Comparison of ENCODE assay signal across 6 cellular contexts in genomic region chr6:33417127-33417902, GRCh38. TPM values are rescaled to one million over a fixed set of nuclear protein-coding genes. Genes with fewer than 3 reads are reported as not detected.
A peak's percentile ranks its signal among the peaks of the same experiment; 100 is the strongest.
DNase-seq lines count a peak whose midpoint lies in the region; ATAC-seq, FAIRE-seq and TF ChIP-seq lines count a peak whose summit lies in the region.

No MANE protein-coding gene starts in this region.

- H3K9me3 Mint-ChIP-seq in activated CD4-positive, alpha-beta T cell treated with anti-CD3 and anti-CD28 coated beads for 36 hours (ENCODE audit: low read depth) = no peaks in the 10 kb centered on the region
- no peaks in the 10 kb centered on the region for H3K9me3 Mint-ChIP-seq in naive thymus-derived CD8-positive, alpha-beta T cell

- H2AFZ ChIP-seq in GM12878 (ENCODE audit: control insufficient read depth, low read depth, low read length) = peak overlapping the region; percentile 83

- FAIRE-seq in GM12878 (lab: Jason Lieb, UNC) = no peak
- FAIRE-seq in GM12891 (lab: Jason Lieb, UNC) = no peak

- in situ Hi-C loops in GM12878 (cut with MboI) = no loop called here

- peaks cover 30% of the 10 kb centered on the region for H3K4me1 ChIP-seq in GM12878 (ENCODE audit: control insufficient read depth, insufficient read depth, low read length)

- CTCF ChIA-PET in activated CD4-positive, alpha-beta T cell treated with anti-CD3 and anti-CD28 coated beads for 36 hours (lab: Charles Lee) = interaction anchor here (0.8 to 1.6 kb wide), 3 partner anchors 13 to 100 kb away, joined by 3 to 4 read pairs (median 3); partner anchors contain the start of genes ZBTB22 and ZBTB9
- CTCF ChIA-PET in GM12878 (lab: Yijun Ruan, JAX) = interaction anchor here (0.6 to 5.3 kb wide), 8 partner anchors 9 to 118 kb away, joined by 3 to 25 read pairs (median 6); partner anchors contain the start of genes ZBTB22 and ZBTB9
- CTCF ChIA-PET in GM10248 (lab: Yijun Ruan, JAX) = interaction anchor here (1.5 to 2.1 kb wide), 4 partner anchors 9 to 27 kb away, joined by 3 to 9 read pairs (median 7); partner anchors contain the start of gene KIFC1

- peaks cover 0 to 4% of the 10 kb centered on the region in 2 experiments; a peak in 2 of 4 replicates for H3K36me3 ChIP-seq in GM12878 (ENCODE audit: control insufficient read depth in 2 of 2, insufficient read depth in 2 of 2, low read length in 1 of 2)

- peak overlapping the region; percentile 91 for H3K27ac ChIP-seq in GM12878 (ENCODE audit: control insufficient read depth, insufficient read depth)

- H3K27me3 ChIP-seq in GM12878 (replicated peaks in 1 of 2; ENCODE audit: control insufficient read depth in 2 of 2, insufficient read depth in 2 of 2, low read length in 1 of 2) = no peaks in the 10 kb centered on the region; a peak in 1 of 4 replicates

- peak overlapping the region; percentile 98 for H3K4me3 ChIP-seq in GM12878

- RAD21 ChIA-PET in GM12878 (lab: Charles Lee; ENCODE audit: unreplicated experiment) = interaction anchor here (0.9 to 1.9 kb wide), 5 partner anchors 8 to 190 kb away, joined by 3 to 11 read pairs (median 6); partner anchors contain the start of genes BAK1 and ZBTB9

- H4K20me1 ChIP-seq in GM12878 (ENCODE audit: control insufficient read depth, insufficient read depth) = no peaks in the 10 kb centered on the region; the same call in 1 of the 2 replicates

- no peak for TF ChIP-seq RAD21 in GM12878 (IDR thresholded peaks at IDR 0.05; ENCODE audit: insufficient read depth, low read depth, low read length)

- TF ChIP-seq CTCF in GM12878 (IDR thresholded peaks at IDR 0.05 in 2 of 3, conservative IDR thresholded peaks at IDR 0.05 in 1 of 3; ENCODE audit: control insufficient read depth in 2 of 3, extremely low read depth in 1 of 3, insufficient read depth in 1 of 3, low read depth in 3 of 3, low read length in 3 of 3) = no peak
- TF ChIP-seq CTCF in GM10248 (IDR thresholded peaks at IDR 0.05; ENCODE audit: control extremely low read depth, extremely low read depth, low read depth, missing control alignments) = no peak

- WGBS in GM12878 (ENCODE audit: insufficient coverage, insufficient replicate concordance, low lambda C conversion rate, missing lambda C conversion rate) = under 1% methylated on average over 25 of the region's 25 CpGs

- H3K4me1 Mint-ChIP-seq in activated CD4-positive, alpha-beta T cell treated with anti-CD3 and anti-CD28 coated beads for 36 hours = peaks cover 60% of the 10 kb centered on the region
- H3K4me1 Mint-ChIP-seq in naive thymus-derived CD8-positive, alpha-beta T cell = peaks cover 54 to 94% (median 82%) of the 10 kb centered on the region in 4 donors

- no peaks in the 10 kb centered on the region for H3K27me3 Mint-ChIP-seq in activated CD4-positive, alpha-beta T cell treated with anti-CD3 and anti-CD28 coated beads for 36 hours
- no peaks in the 10 kb centered on the region for H3K27me3 Mint-ChIP-seq in naive thymus-derived CD8-positive, alpha-beta T cell

- H3K79me2 ChIP-seq in GM12878 (ENCODE audit: control insufficient read depth, insufficient read depth, low read length) = peaks cover 30% of the 10 kb centered on the region

- BruUV-seq in GM12878 (replicated peaks; lab: Mats Ljungman, UMichigan) = TSS peak; percentile 92

- peak overlapping the region; percentile 69 for H3K4me2 ChIP-seq in GM12878 (ENCODE audit: control insufficient read depth, insufficient read depth)

- peak overlapping the region; percentile 96 for H3K27ac Mint-ChIP-seq in activated CD4-positive, alpha-beta T cell treated with anti-CD3 and anti-CD28 coated beads for 36 hours
- peak overlapping the region; percentile 92 to 100 (median 99) for H3K27ac Mint-ChIP-seq in naive thymus-derived CD8-positive, alpha-beta T cell

- TF ChIP-seq POLR2A in GM12878 (IDR thresholded peaks at IDR 0.05; ENCODE audit: low read depth, low read length) = no peak; the same call in 1 of the 2 replicates
- no peak for TF ChIP-seq POLR2A in GM12891 (IDR thresholded peaks at IDR 0.05; ENCODE audit: low read depth, low read length)

- POLR2A ChIA-PET in activated CD4-positive, alpha-beta T cell treated with anti-CD3 and anti-CD28 coated beads for 36 hours (lab: Charles Lee) = interaction anchor here (0.7 to 1.3 kb wide), 3 partner anchors 12 to 158 kb away, joined by 3 to 5 read pairs (median 3); no protein-coding TSS in a partner anchor
- POLR2A ChIA-PET in GM12878 (lab: Charles Lee) = interaction anchor here (1.2 to 2.7 kb wide), 7 partner anchors 8 to 162 kb away, joined by 3 to 14 read pairs (median 7); partner anchors contain the start of genes PFDN6 and WDR46
- POLR2A ChIA-PET in naive thymus-derived CD8-positive, alpha-beta T cell (lab: Charles Lee) = interaction anchor here (0.9 to 3.7 kb wide), 15 partner anchors 8 to 446 kb away, joined by 3 to 58 read pairs (median 12); partner anchors contain the start of genes RGL2, RPS18, TAPBP and VPS52
- POLR2A ChIA-PET in GM10248 (lab: Yijun Ruan, JAX) = no interaction called here

- SMC1A ChIA-PET in GM12878 (lab: Charles Lee; ENCODE audit: uncharacterized antibody, unreplicated experiment) = interaction anchor here (0.7 to 2.1 kb wide), 5 partner anchors 8 to 21 kb away, joined by 3 to 8 read pairs (median 3); no protein-coding TSS in a partner anchor

- intact Hi-C loops in activated CD4-positive, alpha-beta T cell treated with anti-CD3 and anti-CD28 coated beads for 36 hours (cut with DNase I, micrococcal nuclease) = loop anchor here (5.0 to 10.0 kb wide), 4 partner anchors 213 to 1223 kb away; partner anchors contain the start of genes GPSM3 (in 1 of the 2), HMGA1 (in 1 of the 2), HSD17B8 (in 1 of the 2) and PBX2 (in 1 of the 2)
- intact Hi-C loops in GM12878 (cut with micrococcal nuclease; ENCODE audit: unreplicated experiment) = loop anchor here (5.0 kb wide), 1 partner anchor 100 kb away; the partner anchor contains the start of gene ZBTB22

- no peak for ATAC-seq in activated CD4-positive, alpha-beta T cell treated with anti-CD3 and anti-CD28 coated beads for 36 hours
- ATAC-seq in GM12878 = no peak
- peak in 1 of 2 donors; percentile 13 for ATAC-seq in naive thymus-derived CD8-positive, alpha-beta T cell

- H3K9ac ChIP-seq in GM12878 (ENCODE audit: control insufficient read depth, insufficient read depth, low read length) = peak overlapping the region; percentile 91

- H3K4me3 Mint-ChIP-seq in activated CD4-positive, alpha-beta T cell treated with anti-CD3 and anti-CD28 coated beads for 36 hours = peak overlapping the region; percentile 96
- peak overlapping the region; percentile 90 to 95 (median 92) for H3K4me3 Mint-ChIP-seq in naive thymus-derived CD8-positive, alpha-beta T cell

- peak; percentile 54 for DNase-seq in activated CD4-positive, alpha-beta T cell treated with anti-CD3 and anti-CD28 coated beads for 36 hours
- no peak for DNase-seq in activated CD4-positive, alpha-beta T cell treated with anti-CD3 and anti-CD28 coated beads for 4 hours
- DNase-seq in GM12878 (ENCODE audit: low read depth, low spot score) (no peak), GM12891 (ENCODE audit: insufficient read length, low spot score) (no peak), GM10248 (ENCODE audit: extremely low spot score) (no peak)
- peak in 1 of 10 donors; percentile 37 for DNase-seq in naive thymus-derived CD8-positive, alpha-beta T cell

- TF ChIP-seq EP300 in GM12878 (IDR thresholded peaks at IDR 0.05; ENCODE audit: borderline replicate concordance in 1 of 2, control insufficient read depth in 1 of 2, low read depth in 2 of 2, low read length in 2 of 2) = no peak

- H3K36me3 Mint-ChIP-seq in activated CD4-positive, alpha-beta T cell treated with anti-CD3 and anti-CD28 coated beads for 36 hours (ENCODE audit: low read depth) = peaks cover 38% of the 10 kb centered on the region
- peaks cover 0 to 43% (median 8%) of the 10 kb centered on the region in 3 donors for H3K36me3 Mint-ChIP-seq in naive thymus-derived CD8-positive, alpha-beta T cell

- H3K9me3 ChIP-seq in GM12878 (replicated peaks; ENCODE audit: control insufficient read depth, insufficient read depth, low read length) = no peaks in the 10 kb centered on the region

RNA-seq across cellular contexts. Expression of gene CUTA, which starts 0.6 kb away (rescaled TPM):
- 100 to 1,000 TPM; 154 to 188 TPM for total RNA-seq in activated CD4-positive, alpha-beta T cell treated with anti-CD3 and anti-CD28 coated beads for 36 hours
- 31.1 and 35.5 TPM in 2 replicates for total RNA-seq in GM12878 (2013; cell fraction: nucleolus; rRNA removed)
- total RNA-seq in GM12878 (2014; rRNA removed) (201 and 217 TPM in 2 replicates), GM12878 (2014; rRNA removed; fragmentation: Illumina TruSeq; extraction: Trizol) (107 and 118 TPM in 2 replicates), GM12878 (2021) (165 and 173 TPM in 2 replicates)
- polyA plus RNA-seq in GM12878 (2011; ENCODE audit: low read depth) = 161 TPM
- polyA plus RNA-seq in GM12878 (2011; rRNA removed) (95.6 and 137 TPM in 2 replicates), GM12878 (2014; fragmentation: Illumina TruSeq; extraction: Trizol) (62.2 and 102 TPM in 2 replicates), GM12878 (2014; fragmentation: Nextera tagmentation; extraction: Ambion mirVana) (100 to 1,000 TPM; 268 to 293 TPM), GM12878 (2014; rRNA removed) (178 and 203 TPM in 2 replicates), GM12878 (2016; fragmentation: Nextera tagmentation; extraction: Ambion mirVana) (100 to 1,000 TPM; 220 to 226 TPM)
- polyA plus RNA-seq in GM12878 (2011; cell fraction: cytosol; rRNA removed) = 225 and 263 TPM in 2 replicates
- 202 and 257 TPM in 2 replicates for polyA plus RNA-seq in GM12878 (2011; cell fraction: nucleus; rRNA removed)
- polyA plus RNA-seq in GM12878 (2012) = 320 and 324 TPM in 2 replicates
- 110 and 116 TPM in 2 replicates for polyA minus RNA-seq in GM12878 (2011; rRNA and poly(A)+ RNA removed)
- 47.1 and 60.9 TPM in 2 replicates for polyA minus RNA-seq in GM12878 (2011; cell fraction: cytosol; rRNA and poly(A)+ RNA removed)
- polyA minus RNA-seq in GM12878 (2011; cell fraction: nucleus; rRNA and poly(A)+ RNA removed) = 50.9 and 62.4 TPM in 2 replicates
- 100 to 1,000 TPM; 198 to 201 TPM for total RNA-seq in naive thymus-derived CD8-positive, alpha-beta T cell
- polyA plus RNA-seq in naive thymus-derived CD8-positive, alpha-beta T cell = 100 to 1,000 TPM; 338 to 441 (median 385) TPM
- polyA plus RNA-seq in GM12891 (2012; ENCODE audit: low read depth, missing spikeins) = 237 TPM

RNA-seq across cellular contexts. Expression of gene SYNGAP1, which starts 2.5 kb away (rescaled TPM):
- total RNA-seq in activated CD4-positive, alpha-beta T cell treated with anti-CD3 and anti-CD28 coated beads for 36 hours = 10 to 100 TPM; 43.6 to 45.6 TPM
- 14.4 and 18.4 TPM in 2 replicates for total RNA-seq in GM12878 (2013; cell fraction: nucleolus; rRNA removed)
- total RNA-seq in GM12878 (2014; rRNA removed) = 1.2 and 1.5 TPM in 2 replicates
- 0.85 and 0.88 TPM in 2 replicates for total RNA-seq in GM12878 (2014; rRNA removed; fragmentation: Illumina TruSeq; extraction: Trizol)
- 5.7 and 9.2 TPM in 2 replicates for total RNA-seq in GM12878 (2021)
- polyA plus RNA-seq in GM12878 (2011; ENCODE audit: low read depth) = 3.3 TPM
- 2.2 and 3.9 TPM in 2 replicates for polyA plus RNA-seq in GM12878 (2011; rRNA removed)
- polyA plus RNA-seq in GM12878 (2011; cell fraction: cytosol; rRNA removed) = 2.7 and 3.4 TPM in 2 replicates
- polyA plus RNA-seq in GM12878 (2011; cell fraction: nucleus; rRNA removed) = 60.1 and 82.9 TPM in 2 replicates
- 8.3 and 9.0 TPM in 2 replicates for polyA plus RNA-seq in GM12878 (2012)
- 3.1 and 5.7 TPM in 2 replicates for polyA plus RNA-seq in GM12878 (2014; fragmentation: Illumina TruSeq; extraction: Trizol)
- under 1 TPM; 0.05 to 0.14 TPM for polyA plus RNA-seq in GM12878 (2014; fragmentation: Nextera tagmentation; extraction: Ambion mirVana)
- 6.4 and 9.0 TPM in 2 replicates for polyA plus RNA-seq in GM12878 (2014; rRNA removed)
- under 1 TPM; 0.62 to 0.73 TPM for polyA plus RNA-seq in GM12878 (2016; fragmentation: Nextera tagmentation; extraction: Ambion mirVana)
- polyA minus RNA-seq in GM12878 (2011; rRNA and poly(A)+ RNA removed) = 2.5 and 3.1 TPM in 2 replicates
- 1.1 and 2.8 TPM in 2 replicates for polyA minus RNA-seq in GM12878 (2011; cell fraction: cytosol; rRNA and poly(A)+ RNA removed)
- 8.1 and 12.2 TPM in 2 replicates for polyA minus RNA-seq in GM12878 (2011; cell fraction: nucleus; rRNA and poly(A)+ RNA removed)
- total RNA-seq in naive thymus-derived CD8-positive, alpha-beta T cell = 10 to 100 TPM; 57.0 to 66.6 TPM
- 1 to 10 TPM in 2 of 3 donors, under 1 TPM in 1; 0.38 to 1.9 (median 1.4) TPM for polyA plus RNA-seq in naive thymus-derived CD8-positive, alpha-beta T cell
- 10.4 TPM for polyA plus RNA-seq in GM12891 (2012; ENCODE audit: low read depth, missing spikeins)

RNA-seq across cellular contexts. Expression of gene PHF1, which starts 6.5 kb away (rescaled TPM):
- 10 to 100 TPM; 24.9 to 28.2 TPM for total RNA-seq in activated CD4-positive, alpha-beta T cell treated with anti-CD3 and anti-CD28 coated beads for 36 hours
- 22.1 and 23.7 TPM in 2 replicates for total RNA-seq in GM12878 (2013; cell fraction: nucleolus; rRNA removed)
- 6.5 and 6.8 TPM in 2 replicates for total RNA-seq in GM12878 (2014; rRNA removed)
- total RNA-seq in GM12878 (2014; rRNA removed; fragmentation: Illumina TruSeq; extraction: Trizol) = 5.5 and 6.5 TPM in 2 replicates
- 13.5 and 14.5 TPM in 2 replicates for total RNA-seq in GM12878 (2021)
- polyA plus RNA-seq in GM12878 (2011; ENCODE audit: low read depth) = 17.4 TPM
- polyA plus RNA-seq in GM12878 (2011; rRNA removed) = 11.8 and 17.8 TPM in 2 replicates
- 20.1 and 23.2 TPM in 2 replicates for polyA plus RNA-seq in GM12878 (2011; cell fraction: cytosol; rRNA removed)
- polyA plus RNA-seq in GM12878 (2011; cell fraction: nucleus; rRNA removed) = 143 and 159 TPM in 2 replicates
- 32.7 and 39.8 TPM in 2 replicates for polyA plus RNA-seq in GM12878 (2012)
- 5.9 and 10.3 TPM in 2 replicates for polyA plus RNA-seq in GM12878 (2014; fragmentation: Illumina TruSeq; extraction: Trizol)
- polyA plus RNA-seq in GM12878 (2014; fragmentation: Nextera tagmentation; extraction: Ambion mirVana) = 1 to 10 TPM; 1.3 to 2.2 TPM
- 17.3 and 21.4 TPM in 2 replicates for polyA plus RNA-seq in GM12878 (2014; rRNA removed)
- 1 to 10 TPM; 3.1 to 3.5 TPM for polyA plus RNA-seq in GM12878 (2016; fragmentation: Nextera tagmentation; extraction: Ambion mirVana)
- 16.9 and 18.6 TPM in 2 replicates for polyA minus RNA-seq in GM12878 (2011; rRNA and poly(A)+ RNA removed)
- 5.0 and 6.8 TPM in 2 replicates for polyA minus RNA-seq in GM12878 (2011; cell fraction: cytosol; rRNA and poly(A)+ RNA removed)
- 15.6 and 16.6 TPM in 2 replicates for polyA minus RNA-seq in GM12878 (2011; cell fraction: nucleus; rRNA and poly(A)+ RNA removed)
- total RNA-seq in naive thymus-derived CD8-positive, alpha-beta T cell = 100 to 1,000 TPM; 213 to 223 TPM
- 10 to 100 TPM; 44.3 to 71.4 (median 45.3) TPM for polyA plus RNA-seq in naive thymus-derived CD8-positive, alpha-beta T cell
- polyA plus RNA-seq in GM12891 (2012; ENCODE audit: low read depth, missing spikeins) = 23.5 TPM

RNA-seq across cellular contexts. Expression of gene KIFC1, which starts 25.7 kb away (rescaled TPM):
- total RNA-seq in activated CD4-positive, alpha-beta T cell treated with anti-CD3 and anti-CD28 coated beads for 36 hours = 10 to 100 TPM; 86.0 to 89.3 TPM
- total RNA-seq in GM12878 (2013; cell fraction: nucleolus; rRNA removed) = 45.8 and 51.5 TPM in 2 replicates
- total RNA-seq in GM12878 (2014; rRNA removed) (44.5 and 50.3 TPM in 2 replicates), GM12878 (2014; rRNA removed; fragmentation: Illumina TruSeq; extraction: Trizol) (52.9 and 58.5 TPM in 2 replicates), GM12878 (2021) (69.2 and 80.8 TPM in 2 replicates)
- polyA plus RNA-seq in GM12878 (2011; ENCODE audit: low read depth) = 16.6 TPM
- polyA plus RNA-seq in GM12878 (2011; rRNA removed) (60.6 and 69.3 TPM in 2 replicates), GM12878 (2014; fragmentation: Illumina TruSeq; extraction: Trizol) (53.9 and 63.1 TPM in 2 replicates), GM12878 (2014; fragmentation: Nextera tagmentation; extraction: Ambion mirVana) (1 to 10 TPM; 1.8 to 2.9 TPM), GM12878 (2014; rRNA removed) (82.6 and 87.4 TPM in 2 replicates), GM12878 (2016; fragmentation: Nextera tagmentation; extraction: Ambion mirVana) (10 to 100 TPM; 22.6 to 31.0 TPM)
- 92.5 and 114 TPM in 2 replicates for polyA plus RNA-seq in GM12878 (2011; cell fraction: cytosol; rRNA removed)
- 120 and 185 TPM in 2 replicates for polyA plus RNA-seq in GM12878 (2011; cell fraction: nucleus; rRNA removed)
- 33.1 and 39.8 TPM in 2 replicates for polyA plus RNA-seq in GM12878 (2012)
- 75.6 and 95.8 TPM in 2 replicates for polyA minus RNA-seq in GM12878 (2011; rRNA and poly(A)+ RNA removed)
- polyA minus RNA-seq in GM12878 (2011; cell fraction: cytosol; rRNA and poly(A)+ RNA removed) = 37.8 and 41.3 TPM in 2 replicates
- polyA minus RNA-seq in GM12878 (2011; cell fraction: nucleus; rRNA and poly(A)+ RNA removed) = 49.3 and 88.3 TPM in 2 replicates
- 1 to 10 TPM in 1 of 2 experiments, under 1 TPM in 1; 0.60 to 1.2 TPM for total RNA-seq in naive thymus-derived CD8-positive, alpha-beta T cell
- under 1 TPM in 2 of 3 donors, not detected in 1; 0.26 to 0.46 TPM for polyA plus RNA-seq in naive thymus-derived CD8-positive, alpha-beta T cell
- polyA plus RNA-seq in GM12891 (2012; ENCODE audit: low read depth, missing spikeins) = 29.0 TPM

RNA-seq across cellular contexts. Expression of gene ZBTB9, which starts 37.1 kb away (rescaled TPM):
- 1 to 10 TPM; 9.3 to 9.5 TPM for total RNA-seq in activated CD4-positive, alpha-beta T cell treated with anti-CD3 and anti-CD28 coated beads for 36 hours
- total RNA-seq in GM12878 (2013; cell fraction: nucleolus; rRNA removed) = 5.1 and 5.5 TPM in 2 replicates
- total RNA-seq in GM12878 (2014; rRNA removed) (5.2 and 6.6 TPM in 2 replicates), GM12878 (2014; rRNA removed; fragmentation: Illumina TruSeq; extraction: Trizol) (6.0 and 6.7 TPM in 2 replicates), GM12878 (2021) (9.2 and 10.4 TPM in 2 replicates)
- 4.1 TPM for polyA plus RNA-seq in GM12878 (2011; ENCODE audit: low read depth)
- polyA plus RNA-seq in GM12878 (2011; rRNA removed) (5.3 and 7.2 TPM in 2 replicates), GM12878 (2014; fragmentation: Illumina TruSeq; extraction: Trizol) (9.8 and 10.3 TPM in 2 replicates), GM12878 (2014; fragmentation: Nextera tagmentation; extraction: Ambion mirVana) (1 to 10 TPM; 1.5 to 2.6 TPM), GM12878 (2014; rRNA removed) (6.7 and 7.3 TPM in 2 replicates), GM12878 (2016; fragmentation: Nextera tagmentation; extraction: Ambion mirVana) (10 to 100 TPM; 12.1 to 12.7 TPM)
- polyA plus RNA-seq in GM12878 (2011; cell fraction: cytosol; rRNA removed) = 6.0 and 6.9 TPM in 2 replicates
- 13.4 and 16.9 TPM in 2 replicates for polyA plus RNA-seq in GM12878 (2011; cell fraction: nucleus; rRNA removed)
- 5.6 and 6.3 TPM in 2 replicates for polyA plus RNA-seq in GM12878 (2012)
- 9.1 and 9.2 TPM in 2 replicates for polyA minus RNA-seq in GM12878 (2011; rRNA and poly(A)+ RNA removed)
- 3.6 and 4.2 TPM in 2 replicates for polyA minus RNA-seq in GM12878 (2011; cell fraction: cytosol; rRNA and poly(A)+ RNA removed)
- 4.5 and 6.2 TPM in 2 replicates for polyA minus RNA-seq in GM12878 (2011; cell fraction: nucleus; rRNA and poly(A)+ RNA removed)
- 10 to 100 TPM; 10.6 to 11.9 TPM for total RNA-seq in naive thymus-derived CD8-positive, alpha-beta T cell
- 10 to 100 TPM in 1 of 3 donors, 1 to 10 TPM in 2; 3.7 to 10.4 (median 6.4) TPM for polyA plus RNA-seq in naive thymus-derived CD8-positive, alpha-beta T cell
- polyA plus RNA-seq in GM12891 (2012; ENCODE audit: low read depth, missing spikeins) = 4.1 TPM

Comparison
In these comparisons a context has a peak if more than half of its experiments do, and no peak if none do; other contexts are left out.
1. RNA of gene PHF1, which starts 6.5 kb away (total RNA-seq): 213 to 223 TPM in naive thymus-derived CD8-positive, alpha-beta T cell; 24.9 to 28.2 TPM in activated CD4-positive, alpha-beta T cell treated with anti-CD3 and anti-CD28 coated beads for 36 hours and 5.5 to 23.7 TPM in GM12878; every median in the first group is over 4 times any median in the second.